ENCODE assay signal across 21 cellular contexts in genomic region chr12:131692431-131692830, GRCh38. TPM values are rescaled to one million over a fixed set of nuclear protein-coding genes. Genes with fewer than 3 reads are reported as not detected.
A peak's percentile ranks its signal among the peaks of the same experiment; 100 is the strongest.
DNase-seq lines count a peak whose midpoint lies in the region; TF ChIP-seq lines count a peak whose summit lies in the region.
"Had no signal": no experiment of that assay in that cellular context is flagged by ENCODE, and none has a peak within 500 bp of the region (broad histone marks: within the 10 kb centered on the region; RNA-seq: fewer than 3 reads in every experiment).

No MANE protein-coding gene starts in this region.

- no peaks in the 10 kb centered on the region for H3K4me1 Mint-ChIP-seq in endodermal cell
- no peaks in the 10 kb centered on the region for H3K4me1 Mint-ChIP-seq in osteocyte (ENCODE audit: unreplicated experiment)
- H3K4me1 Mint-ChIP-seq in CD4-positive, alpha-beta memory T cell, result no peaks in the 10 kb centered on the region
- H3K4me1 Mint-ChIP-seq: CD4-positive, CD25-positive, alpha-beta regulatory T cell had no signal

- H3K27ac Mint-ChIP-seq in endodermal cell, result no peak overlapping the region
- H3K27ac Mint-ChIP-seq in osteocyte (ENCODE audit: unreplicated experiment), result no peak overlapping the region
- H3K27ac Mint-ChIP-seq in CD4-positive, alpha-beta memory T cell, result no peak overlapping the region
- H3K27ac Mint-ChIP-seq: CD4-positive, CD25-positive, alpha-beta regulatory T cell had no signal

- H3K27ac ChIP-seq in endodermal cell (ENCODE audit: low read depth, low read length) (no peak overlapping the region), WERI-Rb-1 (no peak overlapping the region)
- H3K27ac ChIP-seq in CD4-positive, alpha-beta memory T cell (ENCODE audit: low read depth, low read length), result no peak overlapping the region
- H3K27ac ChIP-seq: BLaER1, GM23248, HL-60, RWPE1 had no signal

- peak; percentile 40 for DNase-seq in activated CD8-positive, alpha-beta memory T cell treated with anti-CD3 and anti-CD28 coated beads for 24 hours
- no peak for DNase-seq in activated CD8-positive, alpha-beta memory T cell treated with anti-CD3 and anti-CD28 coated beads, Interleukin-2, amount 50 U/mL, for 4 hours
- DNase-seq in endodermal cell (peak; percentile 28), osteocyte (ENCODE audit: extremely low spot score, unreplicated experiment) (peak; percentile 63), WERI-Rb-1 (no peak), NCI-H526 treated with DMSO at 0.1 percent for 48 hours (lab: John Stamatoyannopoulos, UW) (no peak)
- no peak for DNase-seq in CD4-positive, alpha-beta memory T cell
- DNase-seq: CD4-positive, CD25-positive, alpha-beta regulatory T cell; DMS53; GM23248; HCEC 1CT; Karpas-422; NCI-H1092 treated with DMSO at 0.1 percent for 48 hours; NCI-H1436; NCI-H1930; NCI-H2227 treated with DMSO at 0.1 percent for 48 hours; NCI-H69; SHP77 had no signal

- WGBS in endodermal cell (ENCODE audit: insufficient coverage in 1 of 2, insufficient read length in 1 of 2), 2 experiments, result 88 to 93% methylated on average over 18 to 19 of the region's 19 CpGs

- H3K36me3 ChIP-seq in endodermal cell (ENCODE audit: control insufficient read depth, insufficient read depth, low read length) (no peaks in the 10 kb centered on the region), WERI-Rb-1 (no peaks in the 10 kb centered on the region)
- H3K36me3 ChIP-seq in CD4-positive, alpha-beta memory T cell (ENCODE audit: insufficient read depth, low read length), result no peaks in the 10 kb centered on the region
- H3K36me3 ChIP-seq: BLaER1 had no signal

- H3K9me3 ChIP-seq in endodermal cell (ENCODE audit: control insufficient read depth, low read length), result no peaks in the 10 kb centered on the region
- H3K9me3 ChIP-seq in WERI-Rb-1 (ENCODE audit: severe bottlenecking), result no peaks in the 10 kb centered on the region
- no peaks in the 10 kb centered on the region for H3K9me3 ChIP-seq in CD4-positive, alpha-beta memory T cell (ENCODE audit: control insufficient read depth in 1 of 2, low read length in 2 of 2)

- H3K27me3 ChIP-seq in endodermal cell (ENCODE audit: control insufficient read depth, insufficient read depth, low read length, poor library complexity, severe bottlenecking), result no peaks in the 10 kb centered on the region
- H3K27me3 ChIP-seq in WERI-Rb-1 (ENCODE audit: insufficient read depth, low read depth, severe bottlenecking), result no peaks in the 10 kb centered on the region
- no peaks in the 10 kb centered on the region for H3K27me3 ChIP-seq in CD4-positive, alpha-beta memory T cell (ENCODE audit: insufficient read depth, low read length)
- H3K27me3 ChIP-seq: BLaER1 had no signal

- no peaks in the 10 kb centered on the region for H3K4me1 ChIP-seq in endodermal cell (ENCODE audit: control insufficient read depth, insufficient read depth, low read length)
- H3K4me1 ChIP-seq in CD4-positive, alpha-beta memory T cell (ENCODE audit: insufficient read depth, low read length), result no peaks in the 10 kb centered on the region
- H3K4me1 ChIP-seq: BLaER1 had no signal

- CTCF ChIA-PET in CD4-positive, alpha-beta memory T cell (lab: Charles Lee; ENCODE audit: partially characterized antibody), result no interaction called here

- intact Hi-C loops in CD4-positive, alpha-beta memory T cell (cut with micrococcal nuclease), result no loop called here

- H3K4me3 ChIP-seq in endodermal cell (ENCODE audit: low read length), result no peak overlapping the region
- no peak overlapping the region for H3K4me3 ChIP-seq in WERI-Rb-1 (ENCODE audit: low read depth, low read length)
- no peak overlapping the region for H3K4me3 ChIP-seq in CD4-positive, alpha-beta memory T cell (ENCODE audit: low read length in 2 of 2)
- H3K4me3 ChIP-seq: BLaER1, GM23248 had no signal

- H3K36me3 Mint-ChIP-seq in endodermal cell (ENCODE audit: low read depth) (no peaks in the 10 kb centered on the region), osteocyte (ENCODE audit: unreplicated experiment) (no peaks in the 10 kb centered on the region)
- H3K36me3 Mint-ChIP-seq in CD4-positive, alpha-beta memory T cell, result no peaks in the 10 kb centered on the region
- H3K36me3 Mint-ChIP-seq: CD4-positive, CD25-positive, alpha-beta regulatory T cell had no signal

- no peak overlapping the region for H3K9ac ChIP-seq in endodermal cell (ENCODE audit: extremely low read depth, low read length, poor library complexity, severe bottlenecking)
- H3K9ac ChIP-seq: BLaER1, GM23248 had no signal

- H3K9me3 Mint-ChIP-seq in endodermal cell, result peaks cover 5% of the 10 kb centered on the region
- no peaks in the 10 kb centered on the region for H3K9me3 Mint-ChIP-seq in osteocyte (ENCODE audit: unreplicated experiment)
- no peaks in the 10 kb centered on the region for H3K9me3 Mint-ChIP-seq in CD4-positive, alpha-beta memory T cell

- H3K4me3 Mint-ChIP-seq in endodermal cell, result no peak overlapping the region
- H3K4me3 Mint-ChIP-seq in osteocyte (ENCODE audit: unreplicated experiment), result no peak overlapping the region
- H3K4me3 Mint-ChIP-seq in CD4-positive, alpha-beta memory T cell, result no peak overlapping the region
- H3K4me3 Mint-ChIP-seq: CD4-positive, CD25-positive, alpha-beta regulatory T cell had no signal

- POLR2A ChIA-PET in CD4-positive, alpha-beta memory T cell (lab: Charles Lee; ENCODE audit: partially characterized antibody), result no interaction called here

- peaks cover 2% of the 10 kb centered on the region for H3K27me3 Mint-ChIP-seq in endodermal cell (ENCODE audit: insufficient read depth)
- H3K27me3 Mint-ChIP-seq in osteocyte (ENCODE audit: unreplicated experiment), result peaks cover 3% of the 10 kb centered on the region
- peaks cover 2 to 13% of the 10 kb centered on the region in 2 donors for H3K27me3 Mint-ChIP-seq in CD4-positive, alpha-beta memory T cell
- H3K27me3 Mint-ChIP-seq: CD4-positive, CD25-positive, alpha-beta regulatory T cell had no signal

- TF ChIP-seq CTCF in endodermal cell (conservative IDR thresholded peaks at IDR 0.05) (no peak), osteocyte (IDR thresholded peaks at IDR 0.05) (no peak), WERI-Rb-1 (IDR thresholded peaks at IDR 0.05; ENCODE audit: low read depth, low read length) (no peak)

RNA-seq across cellular contexts. Expression of gene SFSWAP, which starts 18.5 kb away (rescaled TPM):
- total RNA-seq in endodermal cell (10 to 100 TPM; 50.0 to 52.3 TPM), osteocyte (48.0 and 51.3 TPM in 2 replicates)
- polyA plus RNA-seq in endodermal cell (2013, experiment 1 of 2), result 50.9 TPM
- polyA plus RNA-seq in endodermal cell (2013, experiment 2 of 2), result 45.1 TPM
- total RNA-seq in CD4-positive, alpha-beta memory T cell, result 10 to 100 TPM; 95.7 to 96.8 TPM
- 10 to 100 TPM in 1 of 2 donors, 1 to 10 TPM in 1; 9.8 to 25.7 TPM for polyA plus RNA-seq in CD4-positive, alpha-beta memory T cell

Comparison
In these comparisons a context has a peak if more than half of its experiments do, and no peak if none do; other contexts are left out.
1. DNase-seq: peak in activated CD8-positive, alpha-beta memory T cell treated with anti-CD3 and anti-CD28 coated beads for 24 hours (single experiment), endodermal cell (single experiment) and osteocyte (single experiment); none in activated CD8-positive, alpha-beta memory T cell treated with anti-CD3 and anti-CD28 coated beads, Interleukin-2, amount 50 U/mL, for 4 hours (single experiment), WERI-Rb-1 (single experiment), CD4-positive, alpha-beta memory T cell (0 of 5) and NCI-H526 treated with DMSO at 0.1 percent for 48 hours (single experiment).